In the genomic region with DNA sequence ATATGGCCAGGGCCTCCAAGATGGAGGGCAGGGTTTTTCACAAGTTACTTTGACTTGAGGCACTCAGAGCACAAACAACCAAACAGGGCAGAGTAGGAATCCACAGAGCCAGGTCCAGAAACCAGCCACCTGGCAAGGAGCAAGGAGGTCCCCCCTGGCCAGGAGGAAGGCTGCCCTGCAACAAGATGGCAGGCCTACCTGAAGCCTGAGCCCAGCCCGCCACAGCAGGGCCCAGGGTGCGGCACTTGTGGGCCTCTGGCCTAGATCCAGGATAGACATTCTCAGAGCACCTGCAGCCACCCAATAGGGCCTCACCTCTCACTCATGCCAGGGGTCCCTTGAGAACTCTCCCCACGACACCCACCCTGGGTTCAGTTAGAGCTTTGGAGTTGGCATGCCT, we compare ENCODE assay signal across 14 cellular contexts. TPM values are rescaled to one million over a fixed set of nuclear protein-coding genes. Genes with fewer than 3 reads are reported as not detected.
DNase-seq lines count a peak whose midpoint lies in the region; ATAC-seq and TF ChIP-seq lines count a peak whose summit lies in the region.
"Had no signal": no experiment of that assay in that cellular context is flagged by ENCODE, and none has a peak within 500 bp of the region (broad histone marks: within the 10 kb centered on the region; RNA-seq: fewer than 3 reads in every experiment).

No MANE protein-coding gene starts in this region.

- H3K4me2 ChIP-seq in Karpas-422 (ENCODE audit: low read depth, low read length, poor library complexity, severe bottlenecking): peak overlapping the region; percentile 62
- H3K4me2 ChIP-seq: PC-9 had no signal

- no peak overlapping the region for H2AFZ ChIP-seq in Karpas-422 (ENCODE audit: low read length)
- H2AFZ ChIP-seq: PC-9 had no signal

- peak overlapping the region in 3 of 7 donors; percentile 2 to 77 (median 61) for H3K4me3 Mint-ChIP-seq in CD8-positive, alpha-beta memory T cell
- H3K4me3 Mint-ChIP-seq: HFFc6 had no signal

- no peaks in the 10 kb centered on the region for H3K27me3 ChIP-seq in CD8-positive, alpha-beta memory T cell (ENCODE audit: insufficient read depth, low read length, poor library complexity, severe bottlenecking)
- no peaks in the 10 kb centered on the region for H3K27me3 ChIP-seq in Karpas-422 (ENCODE audit: low read length)
- H3K27me3 ChIP-seq in prostate gland (replicated peaks; ENCODE audit: insufficient read depth): no peaks in the 10 kb centered on the region

- POLR2A ChIA-PET in CD8-positive, alpha-beta memory T cell (lab: Charles Lee): interaction anchor here (10.6 kb wide), 1 partner anchor 28 kb away, joined by 287 read pairs; a partner anchor contains a TSS

- H3K9me3 Mint-ChIP-seq in CD8-positive, alpha-beta memory T cell: no peaks in the 10 kb centered on the region
- H3K9me3 Mint-ChIP-seq: HFFc6 had no signal

- no peak overlapping the region for H3K4me3 ChIP-seq in CD8-positive, alpha-beta memory T cell (ENCODE audit: low read length)
- H3K4me3 ChIP-seq in Karpas-422 (ENCODE audit: low read length) (no peak overlapping the region), skin epidermis (no peak overlapping the region), prostate gland (no peak overlapping the region)
- H3K4me3 ChIP-seq: PC-9 had no signal

- H3K27me3 Mint-ChIP-seq in CD8-positive, alpha-beta memory T cell: peaks cover 0 to 2% of the 10 kb centered on the region in 2 donors

- peaks cover 65% of the 10 kb centered on the region for H3K4me1 ChIP-seq in CD8-positive, alpha-beta memory T cell (ENCODE audit: insufficient read depth, low read length)
- H3K4me1 ChIP-seq in Karpas-422 (ENCODE audit: low read length) (peaks cover 68% of the 10 kb centered on the region), prostate gland (replicated peaks) (no peaks in the 10 kb centered on the region)
- H3K4me1 ChIP-seq: Caco-2 had no signal

- H3K9ac ChIP-seq in Karpas-422 (ENCODE audit: low read length): peak overlapping the region; percentile 85

- no peaks in the 10 kb centered on the region for H3K9me2 ChIP-seq in Karpas-422 (replicated peaks; ENCODE audit: insufficient read depth, low read length)

- DNase-seq in CD8-positive, alpha-beta memory T cell: no peak
- DNase-seq in Karpas-422 (peak; percentile 43), ecto neural progenitor cell (ENCODE audit: low spot score) (peak; percentile 45), NCI-H1092 treated with DMSO at 0.1 percent for 48 hours (lab: John Stamatoyannopoulos, UW) (no peak), prostate gland (ENCODE audit: low spot score) (no peak)
- DNase-seq: amniotic stem cell, Caco-2, HFFc6, PC-9 had no signal

- 96% methylated on average over 3 of the region's 3 CpGs for WGBS in prostate gland

- H3K27ac Mint-ChIP-seq in CD8-positive, alpha-beta memory T cell: peak overlapping the region; percentile 89 to 99 (median 98)
- H3K27ac Mint-ChIP-seq: HFFc6 had no signal

- H3K36me3 ChIP-seq in CD8-positive, alpha-beta memory T cell (ENCODE audit: insufficient read depth, low read length): no peaks in the 10 kb centered on the region
- H3K36me3 ChIP-seq in Karpas-422 (ENCODE audit: insufficient read depth, low read length) (no peaks in the 10 kb centered on the region), prostate gland (no peaks in the 10 kb centered on the region)

- no peak for TF ChIP-seq CTCF in prostate gland (IDR thresholded peaks at IDR 0.05)

- peaks cover 62 to 75% (median 68%) of the 10 kb centered on the region in 3 donors for H3K4me1 Mint-ChIP-seq in CD8-positive, alpha-beta memory T cell

- ATAC-seq in GM21723 (IDR thresholded peaks at IDR 0.05; ENCODE audit: unreplicated experiment): no peak

- H4K20me1 ChIP-seq in Karpas-422 (ENCODE audit: insufficient read depth, low read depth, low read length): no peaks in the 10 kb centered on the region

- CTCF ChIA-PET in CD8-positive, alpha-beta memory T cell (lab: Charles Lee): interaction anchor here (1.0 to 21.9 kb wide), 2 partner anchors 16 to 27 kb away, joined by 4 to 840 read pairs; a partner anchor contains a TSS

- no peaks in the 10 kb centered on the region for H3K9me3 ChIP-seq in CD8-positive, alpha-beta memory T cell (ENCODE audit: low read length)
- H3K9me3 ChIP-seq in Karpas-422 (ENCODE audit: low read length) (no peaks in the 10 kb centered on the region), prostate gland (no peaks in the 10 kb centered on the region)
- H3K9me3 ChIP-seq: Caco-2 had no signal

- H3K36me3 Mint-ChIP-seq in CD8-positive, alpha-beta memory T cell: peaks cover 0 to 1% (median 0%) of the 10 kb centered on the region in 3 donors

- no peak for TF ChIP-seq POLR2A in prostate gland (IDR thresholded peaks at IDR 0.05)

- H3K27ac ChIP-seq in CD8-positive, alpha-beta memory T cell (ENCODE audit: low read depth, low read length): peak overlapping the region; percentile 29
- H3K27ac ChIP-seq in Karpas-422 (ENCODE audit: low read length) (peak overlapping the region; percentile 98), skin epidermis (peak overlapping the region in 20 of 21 experiments; percentile 55 to 98 (median 84)), prostate gland (no peak overlapping the region)
- H3K27ac ChIP-seq: PC-9 had no signal

- H3K79me2 ChIP-seq in Karpas-422 (ENCODE audit: low read length): no peaks in the 10 kb centered on the region

- intact Hi-C loops in prostate gland (cut with DNase I): no loop called here

RNA-seq across cellular contexts. Expression of a gene that starts 11.5 kb away (rescaled TPM):
- total RNA-seq in CD8-positive, alpha-beta memory T cell: 100 to 1,000 TPM; 447 to 472 TPM
- polyA plus RNA-seq in CD8-positive, alpha-beta memory T cell: 1,786 TPM
- total RNA-seq in Karpas-422 (2014; rRNA removed; shearing (Covaris generic); ENCODE audit: low replicate concordance): 108 and 143 TPM in 2 replicates
- 10 to 100 TPM; 37.4 to 55.3 TPM for total RNA-seq in prostate gland

RNA-seq across cellular contexts. Expression of a gene that starts 15.0 kb away (rescaled TPM):
- total RNA-seq in CD8-positive, alpha-beta memory T cell: 10 to 100 TPM; 35.2 to 35.8 TPM
- 14.3 TPM for polyA plus RNA-seq in CD8-positive, alpha-beta memory T cell
- total RNA-seq in Karpas-422 (2014; rRNA removed; shearing (Covaris generic); ENCODE audit: low replicate concordance): 20.7 and 56.0 TPM in 2 replicates
- total RNA-seq in prostate gland: 10 to 100 TPM; 13.2 to 18.1 TPM

RNA-seq across cellular contexts. Expression of a gene that starts 26.3 kb away (rescaled TPM):
- total RNA-seq in CD8-positive, alpha-beta memory T cell: 100 to 1,000 TPM; 355 to 388 TPM
- polyA plus RNA-seq in CD8-positive, alpha-beta memory T cell: 7,622 TPM
- total RNA-seq in Karpas-422 (2014; rRNA removed; shearing (Covaris generic); ENCODE audit: low replicate concordance): 614 and 735 TPM in 2 replicates
- total RNA-seq in prostate gland: 1 to 10 TPM; 3.2 to 5.3 TPM
- total RNA-seq: Caco-2, dermis microvascular lymphatic vessel endothelial cell, fibroblast of villous mesenchyme, HFFc6, NCI-H460 had no signal

RNA-seq across cellular contexts. Expression of a gene that starts 57.4 kb away (rescaled TPM):
- total RNA-seq in CD8-positive, alpha-beta memory T cell: 10 to 100 TPM; 28.8 to 29.7 TPM
- polyA plus RNA-seq in CD8-positive, alpha-beta memory T cell: 7.7 TPM
- 23.8 and 31.5 TPM in 2 replicates for total RNA-seq in Karpas-422 (2014; rRNA removed; shearing (Covaris generic); ENCODE audit: low replicate concordance)
- 10 to 100 TPM in 1 of 2 donors, 1 to 10 TPM in 1; 3.4 to 21.0 TPM for total RNA-seq in prostate gland

Comparison
In these comparisons a context has a peak if more than half of its experiments do, and no peak if none do; other contexts are left out.
1. DNase-seq: peak in Karpas-422 (single experiment) and ecto neural progenitor cell (single experiment); none in CD8-positive, alpha-beta memory T cell (0 of 5), NCI-H1092 treated with DMSO at 0.1 percent for 48 hours (single experiment) and prostate gland (single experiment).
2. H3K27ac ChIP-seq: peak in CD8-positive, alpha-beta memory T cell (single experiment), Karpas-422 (single experiment) and skin epidermis (20 of 21); none in prostate gland (0 of 2).
3. RNA of a gene that starts 26.3 kb away (total RNA-seq): 614 to 735 TPM in Karpas-422 and 355 to 388 TPM in CD8-positive, alpha-beta memory T cell; 3.2 to 5.3 TPM in prostate gland; every median in the first group is over 10 times any median in the second.